ENCODE assay signal across 1 cellular context in genomic region chr5:140402258-140403074, GRCh38.
A peak's percentile ranks its signal among the peaks of the same experiment; 100 is the strongest.
TF ChIP-seq lines count a peak whose summit lies in the region.

No MANE protein-coding gene starts in this region.

TF ChIP-seq in HepG2, 621 proteins besides CTCF, POLR2A, EP300 and RAD21 (continued from another document and continues in another):
- TF ChIP-seq MEIS2 (CRISPR knock-in tag; IDR thresholded peaks at IDR 0.05), result peak; percentile 10; the same call in 1 of the 2 replicates
- peak; percentile 28; the same call in 1 of the 2 replicates for TF ChIP-seq HOXA3 (CRISPR knock-in tag; IDR thresholded peaks at IDR 0.05)
- TF ChIP-seq SRY (CRISPR knock-in tag; IDR thresholded peaks at IDR 0.05), result no peak
- TF ChIP-seq NFE2 (CRISPR knock-in tag; IDR thresholded peaks at IDR 0.05), result no peak
- no peak for TF ChIP-seq ZNF549 (CRISPR knock-in tag; IDR thresholded peaks at IDR 0.05)
- TF ChIP-seq CEBPG (CRISPR knock-in tag; IDR thresholded peaks at IDR 0.05), result peak; percentile 7; the same call in 1 of the 2 replicates
- 0 out of 2 replicates have a peak, but pooled peaks have one; percentile 15 for TF ChIP-seq RARG (CRISPR knock-in tag; IDR thresholded peaks at IDR 0.05; ENCODE audit: low read depth)
- TF ChIP-seq, protein P1, sequence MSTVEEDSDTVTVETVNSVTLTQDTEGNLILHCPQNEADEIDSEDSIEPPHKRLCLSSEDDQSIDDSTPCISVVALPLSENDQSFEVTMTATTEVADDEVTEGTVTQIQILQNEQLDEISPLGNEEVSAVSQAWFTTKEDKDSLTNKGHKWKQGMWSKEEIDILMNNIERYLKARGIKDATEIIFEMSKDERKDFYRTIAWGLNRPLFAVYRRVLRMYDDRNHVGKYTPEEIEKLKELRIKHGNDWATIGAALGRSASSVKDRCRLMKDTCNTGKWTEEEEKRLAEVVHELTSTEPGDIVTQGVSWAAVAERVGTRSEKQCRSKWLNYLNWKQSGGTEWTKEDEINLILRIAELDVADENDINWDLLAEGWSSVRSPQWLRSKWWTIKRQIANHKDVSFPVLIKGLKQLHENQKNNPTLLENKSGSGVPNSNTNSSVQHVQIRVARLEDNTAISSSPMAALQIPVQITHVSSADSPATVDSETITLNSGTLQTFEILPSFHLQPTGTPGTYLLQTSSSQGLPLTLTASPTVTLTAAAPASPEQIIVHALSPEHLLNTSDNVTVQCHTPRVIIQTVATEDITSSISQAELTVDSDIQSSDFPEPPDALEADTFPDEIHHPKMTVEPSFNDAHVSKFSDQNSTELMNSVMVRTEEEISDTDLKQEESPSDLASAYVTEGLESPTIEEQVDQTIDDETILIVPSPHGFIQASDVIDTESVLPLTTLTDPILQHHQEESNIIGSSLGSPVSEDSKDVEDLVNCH (CRISPR knock-in tag; IDR thresholded peaks at IDR 0.05), result no peak
- TF ChIP-seq, protein P2, sequence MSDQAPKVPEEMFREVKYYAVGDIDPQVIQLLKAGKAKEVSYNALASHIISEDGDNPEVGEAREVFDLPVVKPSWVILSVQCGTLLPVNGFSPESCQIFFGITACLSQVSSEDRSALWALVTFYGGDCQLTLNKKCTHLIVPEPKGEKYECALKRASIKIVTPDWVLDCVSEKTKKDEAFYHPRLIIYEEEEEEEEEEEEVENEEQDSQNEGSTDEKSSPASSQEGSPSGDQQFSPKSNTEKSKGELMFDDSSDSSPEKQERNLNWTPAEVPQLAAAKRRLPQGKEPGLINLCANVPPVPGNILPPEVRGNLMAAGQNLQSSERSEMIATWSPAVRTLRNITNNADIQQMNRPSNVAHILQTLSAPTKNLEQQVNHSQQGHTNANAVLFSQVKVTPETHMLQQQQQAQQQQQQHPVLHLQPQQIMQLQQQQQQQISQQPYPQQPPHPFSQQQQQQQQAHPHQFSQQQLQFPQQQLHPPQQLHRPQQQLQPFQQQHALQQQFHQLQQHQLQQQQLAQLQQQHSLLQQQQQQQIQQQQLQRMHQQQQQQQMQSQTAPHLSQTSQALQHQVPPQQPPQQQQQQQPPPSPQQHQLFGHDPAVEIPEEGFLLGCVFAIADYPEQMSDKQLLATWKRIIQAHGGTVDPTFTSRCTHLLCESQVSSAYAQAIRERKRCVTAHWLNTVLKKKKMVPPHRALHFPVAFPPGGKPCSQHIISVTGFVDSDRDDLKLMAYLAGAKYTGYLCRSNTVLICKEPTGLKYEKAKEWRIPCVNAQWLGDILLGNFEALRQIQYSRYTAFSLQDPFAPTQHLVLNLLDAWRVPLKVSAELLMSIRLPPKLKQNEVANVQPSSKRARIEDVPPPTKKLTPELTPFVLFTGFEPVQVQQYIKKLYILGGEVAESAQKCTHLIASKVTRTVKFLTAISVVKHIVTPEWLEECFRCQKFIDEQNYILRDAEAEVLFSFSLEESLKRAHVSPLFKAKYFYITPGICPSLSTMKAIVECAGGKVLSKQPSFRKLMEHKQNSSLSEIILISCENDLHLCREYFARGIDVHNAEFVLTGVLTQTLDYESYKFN (CRISPR knock-in tag; conservative IDR thresholded peaks at IDR 0.05), result no peak; the same call in none of the 2 replicates
- peak; percentile 41; the same call in 1 of the 3 replicates for TF ChIP-seq MXI1 (IDR thresholded peaks at IDR 0.05; ENCODE audit: borderline replicate concordance, low read depth, low read length)
- no peak for TF ChIP-seq MZF1 (CRISPR knock-in tag; IDR thresholded peaks at IDR 0.05; ENCODE audit: borderline replicate concordance)
- peak; percentile 31; the same call in 1 of the 2 replicates for TF ChIP-seq NFYC (CRISPR knock-in tag; IDR thresholded peaks at IDR 0.05)
- no peak for TF ChIP-seq ZNF839 (CRISPR knock-in tag; IDR thresholded peaks at IDR 0.05; ENCODE audit: borderline replicate concordance)
- TF ChIP-seq NFIC (IDR thresholded peaks at IDR 0.05; ENCODE audit: low read length), result no peak
- TF ChIP-seq ZNF607 (CRISPR knock-in tag; IDR thresholded peaks at IDR 0.05; ENCODE audit: borderline replicate concordance), result 0 out of 2 replicates have a peak, but pooled peaks have one; percentile 35
- TF ChIP-seq ZNF367 (CRISPR knock-in tag; IDR thresholded peaks at IDR 0.05; ENCODE audit: borderline replicate concordance), result 0 out of 2 replicates have a peak, but pooled peaks have one; percentile 41
- TF ChIP-seq MXD1 (CRISPR knock-in tag; IDR thresholded peaks at IDR 0.05), result no peak
- TF ChIP-seq NFAT5 (CRISPR knock-in tag; IDR thresholded peaks at IDR 0.05), result no peak; the same call in 1 of the 2 replicates
- no peak for TF ChIP-seq ZNF609 (CRISPR knock-in tag; IDR thresholded peaks at IDR 0.05; ENCODE audit: borderline replicate concordance)
- TF ChIP-seq ZNF788 (CRISPR knock-in tag; IDR thresholded peaks at IDR 0.05; ENCODE audit: borderline replicate concordance), result 0 out of 2 replicates have a peak, but pooled peaks have one; percentile 18
- no peak for TF ChIP-seq NCOA5 (CRISPR knock-in tag; IDR thresholded peaks at IDR 0.05)
- TF ChIP-seq E2F5 (CRISPR knock-in tag; conservative IDR thresholded peaks at IDR 0.05), result peak; percentile 46; the same call in 1 of the 2 replicates
- no peak for TF ChIP-seq ZNF263 (CRISPR knock-in tag; IDR thresholded peaks at IDR 0.05)
- TF ChIP-seq ZNF564 (CRISPR knock-in tag; IDR thresholded peaks at IDR 0.05), result no peak
- no peak for TF ChIP-seq HOXA7 (CRISPR knock-in tag; IDR thresholded peaks at IDR 0.05)
- TF ChIP-seq ZNF34 (CRISPR knock-in tag; IDR thresholded peaks at IDR 0.05; ENCODE audit: borderline replicate concordance), result 0 out of 2 replicates have a peak, but pooled peaks have one; percentile 44
- TF ChIP-seq MTF2 (CRISPR knock-in tag; IDR thresholded peaks at IDR 0.05; ENCODE audit: borderline replicate concordance), result peak; percentile 23; the same call in 1 of the 2 replicates
- no peak for TF ChIP-seq ZNF768 (CRISPR knock-in tag; IDR thresholded peaks at IDR 0.05)
- no peak for TF ChIP-seq ZNF674 (CRISPR knock-in tag; IDR thresholded peaks at IDR 0.05; ENCODE audit: low read depth)
- TF ChIP-seq, protein P3, sequence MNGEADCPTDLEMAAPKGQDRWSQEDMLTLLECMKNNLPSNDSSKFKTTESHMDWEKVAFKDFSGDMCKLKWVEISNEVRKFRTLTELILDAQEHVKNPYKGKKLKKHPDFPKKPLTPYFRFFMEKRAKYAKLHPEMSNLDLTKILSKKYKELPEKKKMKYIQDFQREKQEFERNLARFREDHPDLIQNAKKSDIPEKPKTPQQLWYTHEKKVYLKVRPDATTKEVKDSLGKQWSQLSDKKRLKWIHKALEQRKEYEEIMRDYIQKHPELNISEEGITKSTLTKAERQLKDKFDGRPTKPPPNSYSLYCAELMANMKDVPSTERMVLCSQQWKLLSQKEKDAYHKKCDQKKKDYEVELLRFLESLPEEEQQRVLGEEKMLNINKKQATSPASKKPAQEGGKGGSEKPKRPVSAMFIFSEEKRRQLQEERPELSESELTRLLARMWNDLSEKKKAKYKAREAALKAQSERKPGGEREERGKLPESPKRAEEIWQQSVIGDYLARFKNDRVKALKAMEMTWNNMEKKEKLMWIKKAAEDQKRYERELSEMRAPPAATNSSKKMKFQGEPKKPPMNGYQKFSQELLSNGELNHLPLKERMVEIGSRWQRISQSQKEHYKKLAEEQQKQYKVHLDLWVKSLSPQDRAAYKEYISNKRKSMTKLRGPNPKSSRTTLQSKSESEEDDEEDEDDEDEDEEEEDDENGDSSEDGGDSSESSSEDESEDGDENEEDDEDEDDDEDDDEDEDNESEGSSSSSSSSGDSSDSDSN (CRISPR knock-in tag; IDR thresholded peaks at IDR 0.05), result peak; percentile 70
- no peak for TF ChIP-seq ZNF878 (CRISPR knock-in tag; IDR thresholded peaks at IDR 0.05)
- TF ChIP-seq THAP11 (CRISPR knock-in tag; IDR thresholded peaks at IDR 0.05), result peak; percentile 29; the same call in 1 of the 2 replicates
- TF ChIP-seq CCDC6 (CRISPR knock-in tag; IDR thresholded peaks at IDR 0.05), result 0 out of 2 replicates have a peak, but pooled peaks have one; percentile 41
- TF ChIP-seq, protein P4, sequence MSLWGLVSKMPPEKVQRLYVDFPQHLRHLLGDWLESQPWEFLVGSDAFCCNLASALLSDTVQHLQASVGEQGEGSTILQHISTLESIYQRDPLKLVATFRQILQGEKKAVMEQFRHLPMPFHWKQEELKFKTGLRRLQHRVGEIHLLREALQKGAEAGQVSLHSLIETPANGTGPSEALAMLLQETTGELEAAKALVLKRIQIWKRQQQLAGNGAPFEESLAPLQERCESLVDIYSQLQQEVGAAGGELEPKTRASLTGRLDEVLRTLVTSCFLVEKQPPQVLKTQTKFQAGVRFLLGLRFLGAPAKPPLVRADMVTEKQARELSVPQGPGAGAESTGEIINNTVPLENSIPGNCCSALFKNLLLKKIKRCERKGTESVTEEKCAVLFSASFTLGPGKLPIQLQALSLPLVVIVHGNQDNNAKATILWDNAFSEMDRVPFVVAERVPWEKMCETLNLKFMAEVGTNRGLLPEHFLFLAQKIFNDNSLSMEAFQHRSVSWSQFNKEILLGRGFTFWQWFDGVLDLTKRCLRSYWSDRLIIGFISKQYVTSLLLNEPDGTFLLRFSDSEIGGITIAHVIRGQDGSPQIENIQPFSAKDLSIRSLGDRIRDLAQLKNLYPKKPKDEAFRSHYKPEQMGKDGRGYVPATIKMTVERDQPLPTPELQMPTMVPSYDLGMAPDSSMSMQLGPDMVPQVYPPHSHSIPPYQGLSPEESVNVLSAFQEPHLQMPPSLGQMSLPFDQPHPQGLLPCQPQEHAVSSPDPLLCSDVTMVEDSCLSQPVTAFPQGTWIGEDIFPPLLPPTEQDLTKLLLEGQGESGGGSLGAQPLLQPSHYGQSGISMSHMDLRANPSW (CRISPR knock-in tag; IDR thresholded peaks at IDR 0.05; ENCODE audit: borderline replicate concordance), result 0 out of 2 replicates have a peak, but pooled peaks have one; percentile 66
